Comparison of ENCODE assay signal across 8 cellular contexts in genomic region chr11:130448039-130448415, GRCh38. TPM values are rescaled to one million over a fixed set of nuclear protein-coding genes. Genes with fewer than 3 reads are reported as not detected.
DNase-seq lines count a peak whose midpoint lies in the region; ATAC-seq and TF ChIP-seq lines count a peak whose summit lies in the region.

No MANE protein-coding gene starts in this region.

- TF ChIP-seq EP300 in esophagus muscularis mucosa (IDR thresholded peaks at IDR 0.05) (no peak), ovary (IDR thresholded peaks at IDR 0.05) (no peak)

- no peak for DNase-seq in Peyer's patch
- DNase-seq in esophagus muscularis mucosa (ENCODE audit: extremely low spot score): no peak
- DNase-seq in ovary: no peak
- no peak for DNase-seq in stimulated activated CD4-positive, alpha-beta T cell treated with anti-CD3 and anti-CD28 coated beads, Interleukin-1b, Interleukin-23, amount 100 ng/mL, for 48 hours
- DNase-seq in NCI-H2029 treated with DMSO at 0.1 percent for 48 hours (lab: John Stamatoyannopoulos, UW): no peak
- no peak for DNase-seq in NCI-H2081 treated with DMSO at 0.1 percent for 48 hours (lab: John Stamatoyannopoulos, UW)

- TF ChIP-seq CTCF in Peyer's patch (IDR thresholded peaks at IDR 0.05): no peak
- TF ChIP-seq CTCF in esophagus muscularis mucosa (IDR thresholded peaks at IDR 0.05): no peak
- TF ChIP-seq CTCF in ovary (IDR thresholded peaks at IDR 0.05): no peak

- 38% methylated on average over 4 of the region's 11 CpGs for WGBS in esophagus muscularis mucosa
- 8 to 12% (median 11%) methylated on average over 11 of the region's 11 CpGs for WGBS in ovary, 3 donors

- no peaks in the 10 kb centered on the region; a peak in 1 of 22 replicates for H4K20me1 ChIP-seq in BLaER1 treated with 17β-estradiol and CSF1 and Interleukin-3, amounts not matched to agents 10 nM and 100 nM

- peaks cover 8 to 13% (median 12%) of the 10 kb centered on the region in 10 experiments; a peak in 18 of 20 replicates for H3K4me1 ChIP-seq in BLaER1 treated with 17β-estradiol and CSF1 and Interleukin-3, amounts not matched to agents 10 nM and 100 nM
- peaks cover 0 to 30% (median 3%) of the 10 kb centered on the region in 4 donors for H3K4me1 ChIP-seq in Peyer's patch
- H3K4me1 ChIP-seq in esophagus muscularis mucosa: peaks cover 31 to 52% (median 45%) of the 10 kb centered on the region in 4 donors
- peaks cover 6% of the 10 kb centered on the region for H3K4me1 ChIP-seq in ovary (ENCODE audit: insufficient read depth)

- H3K9ac ChIP-seq in BLaER1 treated with 17β-estradiol and CSF1 and Interleukin-3, amounts not matched to agents 10 nM and 100 nM: peak overlapping the region; percentile 3 to 55 (median 43); a peak in 11 of 22 replicates

- H3K27ac ChIP-seq in BLaER1 treated with 17β-estradiol and CSF1 and Interleukin-3, amounts not matched to agents 10 nM and 100 nM: no peak overlapping the region
- H3K27ac ChIP-seq in Peyer's patch: peak overlapping the region in 2 of 4 donors; percentile 59 to 66
- H3K27ac ChIP-seq in esophagus muscularis mucosa (replicated peaks in 1 of 4): peak overlapping the region; percentile 79 to 86 (median 80)
- no peak overlapping the region for H3K27ac ChIP-seq in ovary

- H3K36me3 ChIP-seq in BLaER1 treated with 17β-estradiol and CSF1 and Interleukin-3, amounts not matched to agents 10 nM and 100 nM: no peaks in the 10 kb centered on the region
- H3K36me3 ChIP-seq in Peyer's patch (no peaks in the 10 kb centered on the region), esophagus muscularis mucosa (no peaks in the 10 kb centered on the region), ovary (no peaks in the 10 kb centered on the region)

- H3K27me3 ChIP-seq in BLaER1 treated with 17β-estradiol and CSF1 and Interleukin-3, amounts not matched to agents 10 nM and 100 nM: peaks cover 9 to 19% (median 16%) of the 10 kb centered on the region in 11 experiments; a peak in 21 of 22 replicates
- H3K27me3 ChIP-seq in Peyer's patch (no peaks in the 10 kb centered on the region), esophagus muscularis mucosa (peaks cover 0 to 16% (median 0%) of the 10 kb centered on the region in 4 donors), ovary (no peaks in the 10 kb centered on the region)

- H3K4me2 ChIP-seq in BLaER1 treated with 17β-estradiol and CSF1 and Interleukin-3, amounts not matched to agents 10 nM and 100 nM: peak overlapping the region; percentile 88 to 99 (median 98)

- TF ChIP-seq POLR2A in Peyer's patch (IDR thresholded peaks at IDR 0.05) (no peak), esophagus muscularis mucosa (IDR thresholded peaks at IDR 0.05; ENCODE audit: low read depth) (no peak), ovary (IDR thresholded peaks at IDR 0.05) (no peak)

- intact Hi-C loops in esophagus muscularis mucosa (cut with DNase I): no loop called here
- intact Hi-C loops in ovary (cut with DNase I): no loop called here

- H3K9me3 ChIP-seq in BLaER1 treated with 17β-estradiol and CSF1 and Interleukin-3, amounts not matched to agents 10 nM and 100 nM (replicated peaks in 1 of 11): 0 out of 22 replicates have a peak, but pooled peaks cover 0 to 8% (median 0%) of the 10 kb centered on the region in 11 experiments
- H3K9me3 ChIP-seq in Peyer's patch (peaks cover 0 to 5% (median 0%) of the 10 kb centered on the region in 4 donors), esophagus muscularis mucosa (no peaks in the 10 kb centered on the region), ovary (no peaks in the 10 kb centered on the region)

- H3K4me3 ChIP-seq in BLaER1 treated with 17β-estradiol and CSF1 and Interleukin-3, amounts not matched to agents 10 nM and 100 nM: peak overlapping the region; percentile 49 to 69 (median 60)
- H3K4me3 ChIP-seq in Peyer's patch (peak overlapping the region; percentile 27 to 58 (median 46)), esophagus muscularis mucosa (peak overlapping the region; percentile 59 to 74 (median 66)), ovary (peak overlapping the region; percentile 52)

- no peak for ATAC-seq in GM21381 (IDR thresholded peaks at IDR 0.05; ENCODE audit: unreplicated experiment)

RNA-seq across cellular contexts. Expression of gene ADAMTS15, which starts 0.4 kb away (rescaled TPM):
- 1 to 10 TPM in 3 of 4 donors, under 1 TPM in 1; 0.53 to 5.8 (median 2.6) TPM for total RNA-seq in Peyer's patch
- total RNA-seq in esophagus muscularis mucosa: 10 to 100 TPM in 3 of 4 donors, 1 to 10 TPM in 1; 6.6 to 11.4 (median 10.3) TPM
- 1 to 10 TPM in 6 of 7 donors, under 1 TPM in 1; 0.95 to 7.2 (median 3.4) TPM for total RNA-seq in ovary
- 1 to 10 TPM; 1.2 to 2.7 TPM for polyA plus RNA-seq in ovary

RNA-seq across cellular contexts. Expression of gene ADAMTS8, which starts 19.6 kb away (rescaled TPM):
- total RNA-seq in Peyer's patch (1 to 10 TPM in 1 of 4 donors, under 1 TPM in 1, not detected in 2; 0.85 to 1.7 TPM), esophagus muscularis mucosa (10 to 100 TPM; 23.5 to 55.5 (median 29.8) TPM), ovary (1 to 10 TPM in 4 of 7 donors, under 1 TPM in 3; 0.24 to 2.1 (median 1.1) TPM)
- 1 to 10 TPM in 1 of 2 donors, under 1 TPM in 1; 0.51 to 1.8 TPM for polyA plus RNA-seq in ovary

Comparison
In these comparisons a context has a peak if more than half of its experiments do, and no peak if none do; other contexts are left out.
1. H3K27ac ChIP-seq: peak in esophagus muscularis mucosa (4 of 4); none in BLaER1 treated with 17β-estradiol and CSF1 and Interleukin-3, amounts not matched to agents 10 nM and 100 nM (0 of 11) and ovary (0 of 2).
2. RNA of gene ADAMTS8, which starts 19.6 kb away (total RNA-seq): 23.5 to 55.5 TPM in esophagus muscularis mucosa; 0.24 to 2.1 TPM in ovary and 0.85 to 1.7 TPM in Peyer's patch; every median in the first group is over 4 times any median in the second.
3. Peak in every context shown above with its lines, with median percentiles within 50 percentile points of each other: H3K4me3 ChIP-seq.